In the genomic region with DNA sequence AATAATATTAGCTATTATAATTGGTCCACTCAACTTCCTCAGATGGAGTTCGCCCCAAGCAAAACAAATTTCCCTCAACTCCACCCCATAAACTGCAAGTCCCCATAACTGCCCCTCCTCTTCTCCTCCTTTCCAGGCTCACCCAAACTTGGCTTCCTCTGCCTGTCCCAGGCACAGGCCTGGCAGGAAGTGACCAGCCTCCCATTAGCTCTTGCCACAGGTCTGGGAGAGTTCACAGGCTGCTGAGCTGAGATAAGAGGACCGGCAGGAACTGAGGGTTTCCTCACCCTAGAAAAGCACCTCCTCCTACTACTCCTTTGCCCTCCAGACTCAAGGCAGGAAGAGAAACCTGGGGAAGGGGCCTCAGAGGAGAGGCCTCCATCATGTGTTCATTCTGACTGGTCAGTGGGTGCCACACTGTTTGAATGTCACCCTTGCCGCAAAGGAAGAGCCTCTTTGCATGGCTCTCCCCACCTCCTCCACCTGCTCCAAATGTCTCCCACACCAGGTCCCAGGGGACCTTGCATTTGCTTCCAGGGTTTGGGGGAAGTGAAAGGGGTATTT, we compare ENCODE assay signal across 1 cellular context.
A peak's percentile ranks its signal among the peaks of the same experiment; 100 is the strongest.
TF ChIP-seq lines count a peak whose summit lies in the region.

No MANE protein-coding gene starts in this region.

TF ChIP-seq in K562, 482 proteins besides CTCF, POLR2A, EP300 and RAD21 (continued from another document and continues in another):
- TF ChIP-seq, protein P1, sequence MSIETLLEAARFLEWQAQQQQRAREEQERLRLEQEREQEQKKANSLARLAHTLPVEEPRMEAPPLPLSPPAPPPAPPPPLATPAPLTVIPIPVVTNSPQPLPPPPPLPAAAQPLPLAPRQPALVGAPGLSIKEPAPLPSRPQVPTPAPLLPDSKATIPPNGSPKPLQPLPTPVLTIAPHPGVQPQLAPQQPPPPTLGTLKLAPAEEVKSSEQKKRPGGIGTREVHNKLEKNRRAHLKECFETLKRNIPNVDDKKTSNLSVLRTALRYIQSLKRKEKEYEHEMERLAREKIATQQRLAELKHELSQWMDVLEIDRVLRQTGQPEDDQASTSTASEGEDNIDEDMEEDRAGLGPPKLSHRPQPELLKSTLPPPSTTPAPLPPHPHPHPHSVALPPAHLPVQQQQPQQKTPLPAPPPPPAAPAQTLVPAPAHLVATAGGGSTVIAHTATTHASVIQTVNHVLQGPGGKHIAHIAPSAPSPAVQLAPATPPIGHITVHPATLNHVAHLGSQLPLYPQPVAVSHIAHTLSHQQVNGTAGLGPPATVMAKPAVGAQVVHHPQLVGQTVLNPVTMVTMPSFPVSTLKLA (conservative IDR thresholded peaks at IDR 0.05): peak in 1 of 2 experiments; percentile 65; a peak in 1 of 4 replicates
- TF ChIP-seq, protein P2, sequence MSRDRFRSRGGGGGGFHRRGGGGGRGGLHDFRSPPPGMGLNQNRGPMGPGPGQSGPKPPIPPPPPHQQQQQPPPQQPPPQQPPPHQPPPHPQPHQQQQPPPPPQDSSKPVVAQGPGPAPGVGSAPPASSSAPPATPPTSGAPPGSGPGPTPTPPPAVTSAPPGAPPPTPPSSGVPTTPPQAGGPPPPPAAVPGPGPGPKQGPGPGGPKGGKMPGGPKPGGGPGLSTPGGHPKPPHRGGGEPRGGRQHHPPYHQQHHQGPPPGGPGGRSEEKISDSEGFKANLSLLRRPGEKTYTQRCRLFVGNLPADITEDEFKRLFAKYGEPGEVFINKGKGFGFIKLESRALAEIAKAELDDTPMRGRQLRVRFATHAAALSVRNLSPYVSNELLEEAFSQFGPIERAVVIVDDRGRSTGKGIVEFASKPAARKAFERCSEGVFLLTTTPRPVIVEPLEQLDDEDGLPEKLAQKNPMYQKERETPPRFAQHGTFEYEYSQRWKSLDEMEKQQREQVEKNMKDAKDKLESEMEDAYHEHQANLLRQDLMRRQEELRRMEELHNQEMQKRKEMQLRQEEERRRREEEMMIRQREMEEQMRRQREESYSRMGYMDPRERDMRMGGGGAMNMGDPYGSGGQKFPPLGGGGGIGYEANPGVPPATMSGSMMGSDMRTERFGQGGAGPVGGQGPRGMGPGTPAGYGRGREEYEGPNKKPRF (IDR thresholded peaks at IDR 0.05; ENCODE audit: low read depth, low read length): no peak
- peak; percentile 75 for TF ChIP-seq HDAC2 (IDR thresholded peaks at IDR 0.05)
- TF ChIP-seq, protein P3, sequence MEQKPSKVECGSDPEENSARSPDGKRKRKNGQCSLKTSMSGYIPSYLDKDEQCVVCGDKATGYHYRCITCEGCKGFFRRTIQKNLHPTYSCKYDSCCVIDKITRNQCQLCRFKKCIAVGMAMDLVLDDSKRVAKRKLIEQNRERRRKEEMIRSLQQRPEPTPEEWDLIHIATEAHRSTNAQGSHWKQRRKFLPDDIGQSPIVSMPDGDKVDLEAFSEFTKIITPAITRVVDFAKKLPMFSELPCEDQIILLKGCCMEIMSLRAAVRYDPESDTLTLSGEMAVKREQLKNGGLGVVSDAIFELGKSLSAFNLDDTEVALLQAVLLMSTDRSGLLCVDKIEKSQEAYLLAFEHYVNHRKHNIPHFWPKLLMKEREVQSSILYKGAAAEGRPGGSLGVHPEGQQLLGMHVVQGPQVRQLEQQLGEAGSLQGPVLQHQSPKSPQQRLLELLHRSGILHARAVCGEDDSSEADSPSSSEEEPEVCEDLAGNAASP (IDR thresholded peaks at IDR 0.05): no peak
- TF ChIP-seq, protein P4, sequence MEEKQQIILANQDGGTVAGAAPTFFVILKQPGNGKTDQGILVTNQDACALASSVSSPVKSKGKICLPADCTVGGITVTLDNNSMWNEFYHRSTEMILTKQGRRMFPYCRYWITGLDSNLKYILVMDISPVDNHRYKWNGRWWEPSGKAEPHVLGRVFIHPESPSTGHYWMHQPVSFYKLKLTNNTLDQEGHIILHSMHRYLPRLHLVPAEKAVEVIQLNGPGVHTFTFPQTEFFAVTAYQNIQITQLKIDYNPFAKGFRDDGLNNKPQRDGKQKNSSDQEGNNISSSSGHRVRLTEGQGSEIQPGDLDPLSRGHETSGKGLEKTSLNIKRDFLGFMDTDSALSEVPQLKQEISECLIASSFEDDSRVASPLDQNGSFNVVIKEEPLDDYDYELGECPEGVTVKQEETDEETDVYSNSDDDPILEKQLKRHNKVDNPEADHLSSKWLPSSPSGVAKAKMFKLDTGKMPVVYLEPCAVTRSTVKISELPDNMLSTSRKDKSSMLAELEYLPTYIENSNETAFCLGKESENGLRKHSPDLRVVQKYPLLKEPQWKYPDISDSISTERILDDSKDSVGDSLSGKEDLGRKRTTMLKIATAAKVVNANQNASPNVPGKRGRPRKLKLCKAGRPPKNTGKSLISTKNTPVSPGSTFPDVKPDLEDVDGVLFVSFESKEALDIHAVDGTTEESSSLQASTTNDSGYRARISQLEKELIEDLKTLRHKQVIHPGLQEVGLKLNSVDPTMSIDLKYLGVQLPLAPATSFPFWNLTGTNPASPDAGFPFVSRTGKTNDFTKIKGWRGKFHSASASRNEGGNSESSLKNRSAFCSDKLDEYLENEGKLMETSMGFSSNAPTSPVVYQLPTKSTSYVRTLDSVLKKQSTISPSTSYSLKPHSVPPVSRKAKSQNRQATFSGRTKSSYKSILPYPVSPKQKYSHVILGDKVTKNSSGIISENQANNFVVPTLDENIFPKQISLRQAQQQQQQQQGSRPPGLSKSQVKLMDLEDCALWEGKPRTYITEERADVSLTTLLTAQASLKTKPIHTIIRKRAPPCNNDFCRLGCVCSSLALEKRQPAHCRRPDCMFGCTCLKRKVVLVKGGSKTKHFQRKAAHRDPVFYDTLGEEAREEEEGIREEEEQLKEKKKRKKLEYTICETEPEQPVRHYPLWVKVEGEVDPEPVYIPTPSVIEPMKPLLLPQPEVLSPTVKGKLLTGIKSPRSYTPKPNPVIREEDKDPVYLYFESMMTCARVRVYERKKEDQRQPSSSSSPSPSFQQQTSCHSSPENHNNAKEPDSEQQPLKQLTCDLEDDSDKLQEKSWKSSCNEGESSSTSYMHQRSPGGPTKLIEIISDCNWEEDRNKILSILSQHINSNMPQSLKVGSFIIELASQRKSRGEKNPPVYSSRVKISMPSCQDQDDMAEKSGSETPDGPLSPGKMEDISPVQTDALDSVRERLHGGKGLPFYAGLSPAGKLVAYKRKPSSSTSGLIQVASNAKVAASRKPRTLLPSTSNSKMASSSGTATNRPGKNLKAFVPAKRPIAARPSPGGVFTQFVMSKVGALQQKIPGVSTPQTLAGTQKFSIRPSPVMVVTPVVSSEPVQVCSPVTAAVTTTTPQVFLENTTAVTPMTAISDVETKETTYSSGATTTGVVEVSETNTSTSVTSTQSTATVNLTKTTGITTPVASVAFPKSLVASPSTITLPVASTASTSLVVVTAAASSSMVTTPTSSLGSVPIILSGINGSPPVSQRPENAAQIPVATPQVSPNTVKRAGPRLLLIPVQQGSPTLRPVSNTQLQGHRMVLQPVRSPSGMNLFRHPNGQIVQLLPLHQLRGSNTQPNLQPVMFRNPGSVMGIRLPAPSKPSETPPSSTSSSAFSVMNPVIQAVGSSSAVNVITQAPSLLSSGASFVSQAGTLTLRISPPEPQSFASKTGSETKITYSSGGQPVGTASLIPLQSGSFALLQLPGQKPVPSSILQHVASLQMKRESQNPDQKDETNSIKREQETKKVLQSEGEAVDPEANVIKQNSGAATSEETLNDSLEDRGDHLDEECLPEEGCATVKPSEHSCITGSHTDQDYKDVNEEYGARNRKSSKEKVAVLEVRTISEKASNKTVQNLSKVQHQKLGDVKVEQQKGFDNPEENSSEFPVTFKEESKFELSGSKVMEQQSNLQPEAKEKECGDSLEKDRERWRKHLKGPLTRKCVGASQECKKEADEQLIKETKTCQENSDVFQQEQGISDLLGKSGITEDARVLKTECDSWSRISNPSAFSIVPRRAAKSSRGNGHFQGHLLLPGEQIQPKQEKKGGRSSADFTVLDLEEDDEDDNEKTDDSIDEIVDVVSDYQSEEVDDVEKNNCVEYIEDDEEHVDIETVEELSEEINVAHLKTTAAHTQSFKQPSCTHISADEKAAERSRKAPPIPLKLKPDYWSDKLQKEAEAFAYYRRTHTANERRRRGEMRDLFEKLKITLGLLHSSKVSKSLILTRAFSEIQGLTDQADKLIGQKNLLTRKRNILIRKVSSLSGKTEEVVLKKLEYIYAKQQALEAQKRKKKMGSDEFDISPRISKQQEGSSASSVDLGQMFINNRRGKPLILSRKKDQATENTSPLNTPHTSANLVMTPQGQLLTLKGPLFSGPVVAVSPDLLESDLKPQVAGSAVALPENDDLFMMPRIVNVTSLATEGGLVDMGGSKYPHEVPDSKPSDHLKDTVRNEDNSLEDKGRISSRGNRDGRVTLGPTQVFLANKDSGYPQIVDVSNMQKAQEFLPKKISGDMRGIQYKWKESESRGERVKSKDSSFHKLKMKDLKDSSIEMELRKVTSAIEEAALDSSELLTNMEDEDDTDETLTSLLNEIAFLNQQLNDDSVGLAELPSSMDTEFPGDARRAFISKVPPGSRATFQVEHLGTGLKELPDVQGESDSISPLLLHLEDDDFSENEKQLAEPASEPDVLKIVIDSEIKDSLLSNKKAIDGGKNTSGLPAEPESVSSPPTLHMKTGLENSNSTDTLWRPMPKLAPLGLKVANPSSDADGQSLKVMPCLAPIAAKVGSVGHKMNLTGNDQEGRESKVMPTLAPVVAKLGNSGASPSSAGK (IDR thresholded peaks at IDR 0.05): peak; percentile 44; the same call in 1 of the 2 replicates
- no peak for TF ChIP-seq ZNF77 (CRISPR knock-in tag; IDR thresholded peaks at IDR 0.05)
- peak; percentile 99 for TF ChIP-seq SMARCA4 (IDR thresholded peaks at IDR 0.05)
- no peak for TF ChIP-seq ZNF57 (CRISPR knock-in tag; IDR thresholded peaks at IDR 0.05)
- peak; percentile 93 for TF ChIP-seq ZKSCAN1 (IDR thresholded peaks at IDR 0.05; ENCODE audit: low read depth, low read length)
- peak; percentile 21; the same call in 1 of the 2 replicates for TF ChIP-seq PHF8 (IDR thresholded peaks at IDR 0.05; ENCODE audit: borderline replicate concordance, low read length)
- TF ChIP-seq, protein P5, sequence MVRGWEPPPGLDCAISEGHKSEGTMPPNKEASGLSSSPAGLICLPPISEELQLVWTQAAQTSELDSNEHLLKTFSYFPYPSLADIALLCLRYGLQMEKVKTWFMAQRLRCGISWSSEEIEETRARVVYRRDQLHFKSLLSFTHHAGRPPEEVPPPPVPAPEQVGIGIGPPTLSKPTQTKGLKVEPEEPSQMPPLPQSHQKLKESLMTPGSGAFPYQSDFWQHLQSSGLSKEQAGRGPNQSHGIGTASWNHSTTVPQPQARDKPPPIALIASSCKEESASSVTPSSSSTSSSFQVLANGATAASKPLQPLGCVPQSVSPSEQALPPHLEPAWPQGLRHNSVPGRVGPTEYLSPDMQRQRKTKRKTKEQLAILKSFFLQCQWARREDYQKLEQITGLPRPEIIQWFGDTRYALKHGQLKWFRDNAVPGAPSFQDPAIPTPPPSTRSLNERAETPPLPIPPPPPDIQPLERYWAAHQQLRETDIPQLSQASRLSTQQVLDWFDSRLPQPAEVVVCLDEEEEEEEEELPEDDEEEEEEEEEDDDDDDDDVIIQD (CRISPR knock-in tag; IDR thresholded peaks at IDR 0.05): no peak
- no peak for TF ChIP-seq NR2C2 (CRISPR knock-in tag; IDR thresholded peaks at IDR 0.05)
- peak; percentile 89 for TF ChIP-seq NR2C2 (tag; IDR thresholded peaks at IDR 0.05)
- no peak for TF ChIP-seq ZFP30 (CRISPR knock-in tag; IDR thresholded peaks at IDR 0.05; ENCODE audit: borderline replicate concordance)
- no peak for TF ChIP-seq FOXJ2 (tag; IDR thresholded peaks at IDR 0.05)
- no peak for TF ChIP-seq GTF2F1 (IDR thresholded peaks at IDR 0.05; ENCODE audit: low read depth, low read length)
- no peak for TF ChIP-seq SLC30A9 (CRISPR knock-in tag; IDR thresholded peaks at IDR 0.05)
- no peak for TF ChIP-seq EZH2 (IDR thresholded peaks at IDR 0.05; ENCODE audit: borderline replicate concordance, low read depth, low read length)
- TF ChIP-seq ZBED1 (IDR thresholded peaks at IDR 0.05): 0 out of 2 replicates have a peak, but pooled peaks have one; percentile 64
- TF ChIP-seq, protein P6, sequence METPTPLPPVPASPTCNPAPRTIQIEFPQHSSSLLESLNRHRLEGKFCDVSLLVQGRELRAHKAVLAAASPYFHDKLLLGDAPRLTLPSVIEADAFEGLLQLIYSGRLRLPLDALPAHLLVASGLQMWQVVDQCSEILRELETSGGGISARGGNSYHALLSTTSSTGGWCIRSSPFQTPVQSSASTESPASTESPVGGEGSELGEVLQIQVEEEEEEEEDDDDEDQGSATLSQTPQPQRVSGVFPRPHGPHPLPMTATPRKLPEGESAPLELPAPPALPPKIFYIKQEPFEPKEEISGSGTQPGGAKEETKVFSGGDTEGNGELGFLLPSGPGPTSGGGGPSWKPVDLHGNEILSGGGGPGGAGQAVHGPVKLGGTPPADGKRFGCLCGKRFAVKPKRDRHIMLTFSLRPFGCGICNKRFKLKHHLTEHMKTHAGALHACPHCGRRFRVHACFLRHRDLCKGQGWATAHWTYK (CRISPR knock-in tag; IDR thresholded peaks at IDR 0.05): peak; percentile 77; the same call in 1 of the 2 replicates
- TF ChIP-seq, protein P7, sequence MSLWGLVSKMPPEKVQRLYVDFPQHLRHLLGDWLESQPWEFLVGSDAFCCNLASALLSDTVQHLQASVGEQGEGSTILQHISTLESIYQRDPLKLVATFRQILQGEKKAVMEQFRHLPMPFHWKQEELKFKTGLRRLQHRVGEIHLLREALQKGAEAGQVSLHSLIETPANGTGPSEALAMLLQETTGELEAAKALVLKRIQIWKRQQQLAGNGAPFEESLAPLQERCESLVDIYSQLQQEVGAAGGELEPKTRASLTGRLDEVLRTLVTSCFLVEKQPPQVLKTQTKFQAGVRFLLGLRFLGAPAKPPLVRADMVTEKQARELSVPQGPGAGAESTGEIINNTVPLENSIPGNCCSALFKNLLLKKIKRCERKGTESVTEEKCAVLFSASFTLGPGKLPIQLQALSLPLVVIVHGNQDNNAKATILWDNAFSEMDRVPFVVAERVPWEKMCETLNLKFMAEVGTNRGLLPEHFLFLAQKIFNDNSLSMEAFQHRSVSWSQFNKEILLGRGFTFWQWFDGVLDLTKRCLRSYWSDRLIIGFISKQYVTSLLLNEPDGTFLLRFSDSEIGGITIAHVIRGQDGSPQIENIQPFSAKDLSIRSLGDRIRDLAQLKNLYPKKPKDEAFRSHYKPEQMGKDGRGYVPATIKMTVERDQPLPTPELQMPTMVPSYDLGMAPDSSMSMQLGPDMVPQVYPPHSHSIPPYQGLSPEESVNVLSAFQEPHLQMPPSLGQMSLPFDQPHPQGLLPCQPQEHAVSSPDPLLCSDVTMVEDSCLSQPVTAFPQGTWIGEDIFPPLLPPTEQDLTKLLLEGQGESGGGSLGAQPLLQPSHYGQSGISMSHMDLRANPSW (CRISPR knock-in tag; IDR thresholded peaks at IDR 0.05): no peak; the same call in 1 of the 2 replicates
- TF ChIP-seq, protein P8, sequence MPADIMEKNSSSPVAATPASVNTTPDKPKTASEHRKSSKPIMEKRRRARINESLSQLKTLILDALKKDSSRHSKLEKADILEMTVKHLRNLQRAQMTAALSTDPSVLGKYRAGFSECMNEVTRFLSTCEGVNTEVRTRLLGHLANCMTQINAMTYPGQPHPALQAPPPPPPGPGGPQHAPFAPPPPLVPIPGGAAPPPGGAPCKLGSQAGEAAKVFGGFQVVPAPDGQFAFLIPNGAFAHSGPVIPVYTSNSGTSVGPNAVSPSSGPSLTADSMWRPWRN (IDR thresholded peaks at IDR 0.05; ENCODE audit: low read depth): peak; percentile 80
- TF ChIP-seq, protein P9, sequence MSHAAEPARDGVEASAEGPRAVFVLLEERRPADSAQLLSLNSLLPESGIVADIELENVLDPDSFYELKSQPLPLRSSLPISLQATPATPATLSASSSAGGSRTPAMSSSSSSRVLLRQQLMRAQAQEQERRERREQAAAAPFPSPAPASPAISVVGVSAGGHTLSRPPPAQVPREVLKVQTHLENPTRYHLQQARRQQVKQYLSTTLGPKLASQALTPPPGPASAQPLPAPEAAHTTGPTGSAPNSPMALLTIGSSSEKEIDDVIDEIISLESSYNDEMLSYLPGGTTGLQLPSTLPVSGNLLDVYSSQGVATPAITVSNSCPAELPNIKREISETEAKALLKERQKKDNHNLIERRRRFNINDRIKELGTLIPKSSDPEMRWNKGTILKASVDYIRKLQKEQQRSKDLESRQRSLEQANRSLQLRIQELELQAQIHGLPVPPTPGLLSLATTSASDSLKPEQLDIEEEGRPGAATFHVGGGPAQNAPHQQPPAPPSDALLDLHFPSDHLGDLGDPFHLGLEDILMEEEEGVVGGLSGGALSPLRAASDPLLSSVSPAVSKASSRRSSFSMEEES (CRISPR knock-in tag; IDR thresholded peaks at IDR 0.05): no peak
- TF ChIP-seq ZNF239 (CRISPR knock-in tag; IDR thresholded peaks at IDR 0.05): peak; percentile 65
- TF ChIP-seq ELF2 (CRISPR knock-in tag; IDR thresholded peaks at IDR 0.05): no peak; the same call in 1 of the 2 replicates
